Comparison of ENCODE assay signal across 18 cellular contexts in the genomic region with DNA sequence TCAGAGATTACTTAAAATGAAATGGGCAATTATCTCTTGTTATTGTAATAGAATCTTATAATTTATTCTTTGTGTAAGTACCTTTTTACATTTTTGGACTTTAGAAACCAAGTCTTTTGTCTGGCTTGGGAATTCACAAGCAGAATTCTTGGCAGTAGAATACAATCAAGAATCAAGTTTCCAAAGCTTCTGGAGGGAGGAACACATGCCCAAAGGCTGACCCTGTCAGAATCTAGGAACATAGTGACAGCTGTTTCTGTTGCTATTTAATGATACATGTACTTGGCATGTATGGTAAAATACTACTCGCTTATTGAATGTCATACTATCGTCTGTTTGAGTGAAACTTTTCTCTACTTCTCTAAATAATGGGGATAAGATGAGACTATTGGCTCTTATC.
DNase-seq lines count a peak whose midpoint lies in the region; ATAC-seq and TF ChIP-seq lines count a peak whose summit lies in the region.
"Had no signal": no experiment of that assay in that cellular context is flagged by ENCODE, and none has a peak within 500 bp of the region (broad histone marks: within the 10 kb centered on the region; RNA-seq: fewer than 3 reads in every experiment).

No MANE protein-coding gene starts in this region.

- H3K9me3 Mint-ChIP-seq in osteocyte (ENCODE audit: unreplicated experiment) (no peaks in the 10 kb centered on the region), Caco-2 (ENCODE audit: unreplicated experiment) (no peaks in the 10 kb centered on the region)
- H3K9me3 Mint-ChIP-seq: activated CD4-positive, alpha-beta memory T cell treated with anti-CD3 and anti-CD28 coated beads for 36 hours; stimulated activated naive CD8-positive, alpha-beta T cell treated with anti-CD3 and anti-CD28 coated beads, Interleukin-15, Interleukin-2, amounts not matched to agents 100 ng/mL and 50 ng/mL, for 24 hours had no signal

- H4K5ac ChIP-seq in IMR-90 (ENCODE audit: low read depth, low read length): no peak overlapping the region

- no peaks in the 10 kb centered on the region for H3K36me3 ChIP-seq in IMR-90 (ENCODE audit: control insufficient read depth, insufficient read depth, low read length)
- H3K36me3 ChIP-seq in Caco-2 (ENCODE audit: control insufficient read depth, insufficient read depth, low read length): no peaks in the 10 kb centered on the region
- H3K36me3 ChIP-seq: BE2C, gastroesophageal sphincter, lower lobe of right lung, transverse colon had no signal

- no peak overlapping the region for H3K14ac ChIP-seq in IMR-90 (replicated peaks; ENCODE audit: low read depth, low read length)

- TF ChIP-seq CTCF in IMR-90 (conservative IDR thresholded peaks at IDR 0.05; ENCODE audit: low read depth, low read length) (no peak), VCaP (conservative IDR thresholded peaks at IDR 0.05) (no peak), fibroblast of mammary gland (conservative IDR thresholded peaks at IDR 0.05; ENCODE audit: control insufficient read depth, insufficient read depth, low read depth, low read length) (no peak), osteocyte (IDR thresholded peaks at IDR 0.05) (no peak), Caco-2 (IDR thresholded peaks at IDR 0.05; ENCODE audit: insufficient read depth in 1 of 2, low read depth in 1 of 2, low read length in 1 of 2, severe bottlenecking in 1 of 2, unreplicated experiment in 1 of 2) (no peak)

- H3K4me1 Mint-ChIP-seq in osteocyte (ENCODE audit: unreplicated experiment) (peaks cover 34% of the 10 kb centered on the region), Caco-2 (ENCODE audit: low read depth, unreplicated experiment) (no peaks in the 10 kb centered on the region)

- H4K8ac ChIP-seq in IMR-90 (ENCODE audit: low read depth in 2 of 2, low read length in 2 of 2): no peak overlapping the region

- no peak for TF ChIP-seq RAD21 in IMR-90 (IDR thresholded peaks at IDR 0.05; ENCODE audit: low read length)

- no peak for TF ChIP-seq POLR2A in IMR-90 (IDR thresholded peaks at IDR 0.05; ENCODE audit: low read depth, low read length)

- no peak overlapping the region for H3K23ac ChIP-seq in IMR-90 (ENCODE audit: low read depth, low read length)

- intact Hi-C loops in IMR-90 (cut with micrococcal nuclease) (no loop called here), Caco-2 (cut with micrococcal nuclease; ENCODE audit: unreplicated experiment) (no loop called here)

- H3K27ac Mint-ChIP-seq in osteocyte (ENCODE audit: unreplicated experiment) (peak overlapping the region; percentile 84), Caco-2 (ENCODE audit: unreplicated experiment) (no peak overlapping the region)
- H3K27ac Mint-ChIP-seq: activated CD4-positive, alpha-beta memory T cell treated with anti-CD3 and anti-CD28 coated beads for 36 hours; stimulated activated naive CD8-positive, alpha-beta T cell treated with anti-CD3 and anti-CD28 coated beads, Interleukin-15, Interleukin-2, amounts not matched to agents 100 ng/mL and 50 ng/mL, for 24 hours had no signal

- H3K4ac ChIP-seq in IMR-90 (ENCODE audit: low read depth, low read length): no peak overlapping the region; the same call in 1 of the 2 replicates

- CTCF ChIA-PET in IMR-90 (lab: Yijun Ruan, JAX): no interaction called here
- CTCF ChIA-PET in Caco-2 (lab: Charles Lee): no interaction called here

- H2AFZ ChIP-seq in IMR-90 (replicated peaks; ENCODE audit: low read length, poor library complexity): no peak overlapping the region

- H3K27me3 ChIP-seq in IMR-90 (ENCODE audit: control insufficient read depth, insufficient read depth, low read length) (no peaks in the 10 kb centered on the region), Caco-2 (replicated peaks; ENCODE audit: control insufficient read depth, insufficient read depth, low read length) (no peaks in the 10 kb centered on the region)
- H3K27me3 ChIP-seq: BE2C, gastroesophageal sphincter, transverse colon had no signal

- no peaks in the 10 kb centered on the region for H3K9me1 ChIP-seq in IMR-90 (ENCODE audit: insufficient read depth, low read length)

- H3K4me1 ChIP-seq in IMR-90 (ENCODE audit: control insufficient read depth, insufficient read depth, low read length) (peaks cover 3% of the 10 kb centered on the region; the same call in 1 of the 2 replicates), Caco-2 (no peaks in the 10 kb centered on the region)
- H3K4me1 ChIP-seq: BE2C, lower lobe of right lung, transverse colon had no signal

- ATAC-seq in IMR-90 (ENCODE audit: low read depth) (peak; percentile 42; the same call in 1 of the 2 replicates), GM19328 (IDR thresholded peaks at IDR 0.05; ENCODE audit: unreplicated experiment) (no peak)
- ATAC-seq: gastroesophageal sphincter, lower lobe of right lung had no signal

- H2BK120ac ChIP-seq in IMR-90 (ENCODE audit: low read depth, low read length): no peak overlapping the region; the same call in 1 of the 2 replicates

- no CpG with 5 or more reads among the region's 2 CpGs for WGBS in IMR-90 (ENCODE audit: extremely low coverage in 2 of 2, insufficient read length in 1 of 2), 2 experiments

- no peak overlapping the region; the same call in 1 of the 2 replicates for H3K18ac ChIP-seq in IMR-90 (ENCODE audit: low read depth, low read length)

- BruUV-seq in IMR-90 (replicated peaks; lab: Mats Ljungman, UMichigan) (no TSS peak), Caco-2 (replicated peaks; lab: Mats Ljungman, UMichigan) (no TSS peak)

- in situ Hi-C loops in IMR-90 (cut with MboI; ENCODE audit: low sequenced_read_pairs): no loop called here

- H3K27ac ChIP-seq in IMR-90 (ENCODE audit: insufficient read depth, low read length) (no peak overlapping the region), VCaP (peak overlapping the region; percentile 89)
- H3K27ac ChIP-seq: gastroesophageal sphincter, lower lobe of right lung, transverse colon had no signal

- POLR2A ChIA-PET in IMR-90 (lab: Charles Lee; ENCODE audit: unreplicated experiment): no interaction called here
- POLR2A ChIA-PET in Caco-2 (lab: Charles Lee): no interaction called here

- H3K4me2 ChIP-seq in IMR-90 (ENCODE audit: low read depth, low read length): peak overlapping the region; percentile 49; the same call in 1 of the 2 replicates

- no peak overlapping the region for H3K4me3 Mint-ChIP-seq in osteocyte (ENCODE audit: unreplicated experiment)
- no peak overlapping the region for H3K4me3 Mint-ChIP-seq in Caco-2 (ENCODE audit: unreplicated experiment)
- H3K4me3 Mint-ChIP-seq: activated CD4-positive, alpha-beta memory T cell treated with anti-CD3 and anti-CD28 coated beads for 36 hours; stimulated activated naive CD8-positive, alpha-beta T cell treated with anti-CD3 and anti-CD28 coated beads, Interleukin-15, Interleukin-2, amounts not matched to agents 100 ng/mL and 50 ng/mL, for 24 hours had no signal

- H3K56ac ChIP-seq in IMR-90 (ENCODE audit: extremely low read depth, insufficient read depth, low read length): no peak overlapping the region

- H2BK15ac ChIP-seq in IMR-90 (ENCODE audit: low read depth, low read length): no peak overlapping the region

- H4K20me1 ChIP-seq in IMR-90 (ENCODE audit: insufficient read depth, low read length): no peaks in the 10 kb centered on the region

- H2BK5ac ChIP-seq in IMR-90 (ENCODE audit: low read depth, low read length, poor library complexity, severe bottlenecking): peak overlapping the region; percentile 46

- H2AK5ac ChIP-seq in IMR-90 (ENCODE audit: low read depth, low read length): no peak overlapping the region

- H3K4me3 ChIP-seq in IMR-90 (ENCODE audit: insufficient read depth, low read depth, low read length) (no peak overlapping the region), fibroblast of mammary gland (ENCODE audit: control insufficient read depth, low read depth, low read length) (no peak overlapping the region), Caco-2 (ENCODE audit: low read depth, low read length) (no peak overlapping the region)
- H3K4me3 ChIP-seq: gastroesophageal sphincter, lower lobe of right lung, transverse colon had no signal

- H3K79me1 ChIP-seq in IMR-90 (ENCODE audit: low read depth in 1 of 2, low read length in 2 of 2): no peaks in the 10 kb centered on the region

- H3K36me3 Mint-ChIP-seq in osteocyte (ENCODE audit: unreplicated experiment) (no peaks in the 10 kb centered on the region), Caco-2 (ENCODE audit: insufficient read depth, unreplicated experiment) (no peaks in the 10 kb centered on the region)
- H3K36me3 Mint-ChIP-seq: activated CD4-positive, alpha-beta memory T cell treated with anti-CD3 and anti-CD28 coated beads for 36 hours had no signal

- H4K91ac ChIP-seq in IMR-90 (ENCODE audit: insufficient read depth, low read depth, low read length): no peak overlapping the region

- H3K27me3 Mint-ChIP-seq in osteocyte (ENCODE audit: unreplicated experiment) (no peaks in the 10 kb centered on the region), Caco-2 (ENCODE audit: insufficient read depth, unreplicated experiment) (no peaks in the 10 kb centered on the region)
- H3K27me3 Mint-ChIP-seq: activated CD4-positive, alpha-beta memory T cell treated with anti-CD3 and anti-CD28 coated beads for 36 hours; stimulated activated naive CD8-positive, alpha-beta T cell treated with anti-CD3 and anti-CD28 coated beads, Interleukin-15, Interleukin-2, amounts not matched to agents 100 ng/mL and 50 ng/mL, for 24 hours had no signal

- no peak overlapping the region for H2AK9ac ChIP-seq in IMR-90 (replicated peaks; ENCODE audit: low read depth, low read length, poor library complexity)

- H3K9ac ChIP-seq in IMR-90 (ENCODE audit: low read depth, low read length): no peak overlapping the region

- 0 out of 2 replicates have a peak overlapping the region, but pooled peaks have one; percentile 41 for H2BK20ac ChIP-seq in IMR-90 (ENCODE audit: low read depth, low read length)

- dilution Hi-C loops in IMR-90 (cut with HindIII; ENCODE audit: low sequenced_read_pairs, unreplicated experiment): no loop called here

- H3K9me3 ChIP-seq in IMR-90 (ENCODE audit: control insufficient read depth, insufficient read depth, low read length) (no peaks in the 10 kb centered on the region), Caco-2 (no peaks in the 10 kb centered on the region)
- H3K9me3 ChIP-seq: BE2C, gastroesophageal sphincter, lower lobe of right lung, transverse colon had no signal

- DNase-seq in IMR-90 (peak; percentile 49), fibroblast of mammary gland (ENCODE audit: low read depth) (peak; percentile 38), osteocyte (ENCODE audit: extremely low spot score, unreplicated experiment) (no peak), AML-193 (lab: John Stamatoyannopoulos, UW) (no peak), Caco-2 (no peak)
- DNase-seq: activated CD4-positive, alpha-beta memory T cell treated with anti-CD3 and anti-CD28 coated beads for 36 hours; activated gamma-delta T cell; BE2C; caudate nucleus; lower lobe of right lung; NCI-H1417 treated with DMSO at 0.1 percent for 48 hours; NCI-H524 treated with DMSO at 0.1 percent for 48 hours; stimulated activated CD4-positive, alpha-beta T cell treated with anti-CD3 and anti-CD28 coated beads, Interleukin-12 subunit alpha, Interleukin-12 subunit beta, amount 100 ng/mL, for 4 hours; transverse colon had no signal

TF ChIP-seq in IMR-90, 13 proteins besides CTCF, POLR2A, EP300 and RAD21 (continues in another document):
- TF ChIP-seq MAFK (IDR thresholded peaks at IDR 0.05; ENCODE audit: low read depth, low read length): no peak
- no peak for TF ChIP-seq CEBPB (IDR thresholded peaks at IDR 0.05; ENCODE audit: low read depth, low read length)
- no peak for TF ChIP-seq CHD1 (IDR thresholded peaks at IDR 0.05; ENCODE audit: low read depth, low read length)
- no peak for TF ChIP-seq RFX5 (IDR thresholded peaks at IDR 0.05; ENCODE audit: low read depth, low read length)

Comparison
In these comparisons a context has a peak if more than half of its experiments do, and no peak if none do; other contexts are left out.
1. DNase-seq: peak in IMR-90 (single experiment) and fibroblast of mammary gland (single experiment); none in osteocyte (single experiment), AML-193 (0 of 2) and Caco-2 (0 of 2).